In the genomic region with DNA sequence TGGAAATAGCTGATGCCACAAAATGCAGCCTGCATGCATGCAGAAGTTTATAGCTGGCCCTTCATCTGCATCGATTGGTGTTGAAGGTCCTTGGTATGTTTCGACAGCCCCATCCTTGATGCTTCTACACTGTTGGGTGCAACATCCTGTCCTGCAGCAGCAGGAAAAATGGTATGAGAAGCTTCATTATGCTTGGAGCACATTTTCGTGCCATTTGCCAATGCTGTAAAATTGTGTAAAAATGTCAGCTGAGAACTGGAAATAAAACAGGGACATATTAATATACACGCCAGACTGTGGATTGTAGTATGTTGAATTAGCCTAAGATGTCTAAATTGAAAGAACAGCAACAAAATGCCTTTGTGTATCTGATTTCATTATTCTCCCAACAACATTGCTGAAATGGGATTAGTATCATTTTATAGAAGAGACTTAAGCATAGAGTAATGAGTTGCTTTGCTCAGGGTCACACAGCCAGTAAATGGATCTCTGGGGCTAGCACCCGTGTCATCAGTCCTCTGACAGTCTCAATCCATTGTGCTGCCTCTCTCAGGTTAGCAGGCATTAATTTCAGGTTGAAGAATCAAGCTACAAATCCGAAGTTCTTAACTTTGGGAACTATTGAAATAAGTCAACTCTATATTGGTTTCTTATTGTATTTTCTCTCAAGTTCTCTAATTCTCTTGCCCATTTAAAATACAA, we compare ENCODE assay signal across 19 cellular contexts.
DNase-seq lines count a peak whose midpoint lies in the region; ATAC-seq and TF ChIP-seq lines count a peak whose summit lies in the region.
"Had no signal": no experiment of that assay in that cellular context is flagged by ENCODE, and none has a peak within 500 bp of the region (broad histone marks: within the 10 kb centered on the region; RNA-seq: fewer than 3 reads in every experiment).

No MANE protein-coding gene starts in this region.

- peak overlapping the region in 1 of 2 donors; percentile 54 for H3K4me3 Mint-ChIP-seq in activated T-cell treated with anti-CD3 and anti-CD28 coated beads, Interleukin-2, amount 50 U/mL, for 72 hours
- peak overlapping the region; percentile 42 for H3K4me3 Mint-ChIP-seq in T-helper 2 cell treated with Interferon-gamma antibody and Interleukin-4, amounts not matched to agents 5 μg/mL and 100 μg/mL, for 36 hours
- peak overlapping the region in 2 of 5 experiments; percentile 12 to 52 for H3K4me3 Mint-ChIP-seq in brain
- H3K4me3 Mint-ChIP-seq in stimulated activated effector memory CD8-positive, alpha-beta T cell treated with anti-CD3 and anti-CD28 coated beads, Interleukin-12 subunit alpha, Interleukin-12 subunit beta, amount 100 ng/mL, for 72 hours, result no peak overlapping the region
- H3K4me3 Mint-ChIP-seq: naive B cell had no signal

- peaks cover 10 to 35% of the 10 kb centered on the region in 2 donors for H3K36me3 Mint-ChIP-seq in activated T-cell treated with anti-CD3 and anti-CD28 coated beads, Interleukin-2, amount 50 U/mL, for 72 hours (ENCODE audit: insufficient read depth in 2 of 2)
- peaks cover 52% of the 10 kb centered on the region for H3K36me3 Mint-ChIP-seq in T-helper 2 cell treated with Interferon-gamma antibody and Interleukin-4, amounts not matched to agents 5 μg/mL and 100 μg/mL, for 36 hours (ENCODE audit: low read depth)
- peaks cover 31% of the 10 kb centered on the region for H3K36me3 Mint-ChIP-seq in brain
- H3K36me3 Mint-ChIP-seq in stimulated activated effector memory CD8-positive, alpha-beta T cell treated with anti-CD3 and anti-CD28 coated beads, Interleukin-12 subunit alpha, Interleukin-12 subunit beta, amount 100 ng/mL, for 72 hours, result peaks cover 100% of the 10 kb centered on the region

- ATAC-seq in activated T-cell treated with anti-CD3 and anti-CD28 coated beads, Interleukin-2, amount 50 U/mL, for 72 hours (replicated peaks in 1 of 2), result peak in 1 of 2 donors; percentile 13
- ATAC-seq in stimulated activated effector memory CD8-positive, alpha-beta T cell treated with anti-CD3 and anti-CD28 coated beads, Interleukin-12 subunit alpha, Interleukin-12 subunit beta, amount 100 ng/mL, for 72 hours, result peak; percentile 48
- no peak for ATAC-seq in HG02885 (IDR thresholded peaks at IDR 0.05; ENCODE audit: poor library complexity, unreplicated experiment)
- ATAC-seq in HG03460 (IDR thresholded peaks at IDR 0.05; ENCODE audit: unreplicated experiment), result no peak
- ATAC-seq: sciatic nerve had no signal

- H3K4me1 Mint-ChIP-seq in activated T-cell treated with anti-CD3 and anti-CD28 coated beads, Interleukin-2, amount 50 U/mL, for 72 hours (ENCODE audit: low read depth), result peaks cover 30% of the 10 kb centered on the region
- peaks cover 25% of the 10 kb centered on the region for H3K4me1 Mint-ChIP-seq in T-helper 2 cell treated with Interferon-gamma antibody and Interleukin-4, amounts not matched to agents 5 μg/mL and 100 μg/mL, for 36 hours (ENCODE audit: low read depth)
- peaks cover 50% of the 10 kb centered on the region for H3K4me1 Mint-ChIP-seq in brain
- peaks cover 28% of the 10 kb centered on the region for H3K4me1 Mint-ChIP-seq in stimulated activated effector memory CD8-positive, alpha-beta T cell treated with anti-CD3 and anti-CD28 coated beads, Interleukin-12 subunit alpha, Interleukin-12 subunit beta, amount 100 ng/mL, for 72 hours

- no peak for DNase-seq in activated T-cell treated with anti-CD3 and anti-CD28 coated beads, Interleukin-2, amount 50 U/mL, for 72 hours
- no peak for DNase-seq in activated T-cell treated with anti-CD3 and anti-CD28 coated beads for 4 hours
- no peak for DNase-seq in T-helper 2 cell treated with Interferon-gamma antibody and Interleukin-4, amounts not matched to agents 5 μg/mL and 100 μg/mL, for 36 hours (ENCODE audit: low spot score)
- DNase-seq in stimulated activated effector memory CD8-positive, alpha-beta T cell treated with anti-CD3 and anti-CD28 coated beads, Interleukin-12 subunit alpha, Interleukin-12 subunit beta, amount 100 ng/mL, for 72 hours (ENCODE audit: low spot score in 2 of 2), result no peak
- no peak for DNase-seq in NCI-H1436 treated with DMSO at 0.1 percent for 48 hours (lab: John Stamatoyannopoulos, UW)
- DNase-seq: ACHN, amygdala, C1 segment of cervical spinal cord, caudate nucleus, DMS 273 treated with DMSO at 0.1 percent for 48 hours, mesendoderm, naive B cell, NCI-H146, NCI-H69, thyroid gland had no signal

- H3K9me3 Mint-ChIP-seq in activated T-cell treated with anti-CD3 and anti-CD28 coated beads, Interleukin-2, amount 50 U/mL, for 72 hours, result no peaks in the 10 kb centered on the region
- H3K9me3 Mint-ChIP-seq in T-helper 2 cell treated with Interferon-gamma antibody and Interleukin-4, amounts not matched to agents 5 μg/mL and 100 μg/mL, for 36 hours, result no peaks in the 10 kb centered on the region
- no peaks in the 10 kb centered on the region for H3K9me3 Mint-ChIP-seq in brain
- no peaks in the 10 kb centered on the region for H3K9me3 Mint-ChIP-seq in stimulated activated effector memory CD8-positive, alpha-beta T cell treated with anti-CD3 and anti-CD28 coated beads, Interleukin-12 subunit alpha, Interleukin-12 subunit beta, amount 100 ng/mL, for 72 hours
- H3K9me3 Mint-ChIP-seq: naive B cell had no signal

- no peak for TF ChIP-seq CTCF in brain (conservative IDR thresholded peaks at IDR 0.05)

- H3K27me3 Mint-ChIP-seq in activated T-cell treated with anti-CD3 and anti-CD28 coated beads, Interleukin-2, amount 50 U/mL, for 72 hours (ENCODE audit: low read depth), result no peaks in the 10 kb centered on the region
- no peaks in the 10 kb centered on the region for H3K27me3 Mint-ChIP-seq in T-helper 2 cell treated with Interferon-gamma antibody and Interleukin-4, amounts not matched to agents 5 μg/mL and 100 μg/mL, for 36 hours (ENCODE audit: low read depth)
- H3K27me3 Mint-ChIP-seq in brain, result no peaks in the 10 kb centered on the region
- H3K27me3 Mint-ChIP-seq: naive B cell had no signal

- peak overlapping the region; percentile 92 for H3K27ac Mint-ChIP-seq in activated T-cell treated with anti-CD3 and anti-CD28 coated beads, Interleukin-2, amount 50 U/mL, for 72 hours
- no peak overlapping the region for H3K27ac Mint-ChIP-seq in T-helper 2 cell treated with Interferon-gamma antibody and Interleukin-4, amounts not matched to agents 5 μg/mL and 100 μg/mL, for 36 hours
- peak overlapping the region in 3 of 5 experiments; percentile 53 to 78 (median 72) for H3K27ac Mint-ChIP-seq in brain
- H3K27ac Mint-ChIP-seq in stimulated activated effector memory CD8-positive, alpha-beta T cell treated with anti-CD3 and anti-CD28 coated beads, Interleukin-12 subunit alpha, Interleukin-12 subunit beta, amount 100 ng/mL, for 72 hours, result no peak overlapping the region

Comparison
In these comparisons a context has a peak if more than half of its experiments do, and no peak if none do; other contexts are left out.
1. H3K27ac Mint-ChIP-seq: peak in activated T-cell treated with anti-CD3 and anti-CD28 coated beads, Interleukin-2, amount 50 U/mL, for 72 hours (single experiment) and brain (3 of 5); none in T-helper 2 cell treated with Interferon-gamma antibody and Interleukin-4, amounts not matched to agents 5 μg/mL and 100 μg/mL, for 36 hours (single experiment) and stimulated activated effector memory CD8-positive, alpha-beta T cell treated with anti-CD3 and anti-CD28 coated beads, Interleukin-12 subunit alpha, Interleukin-12 subunit beta, amount 100 ng/mL, for 72 hours (single experiment).